1 cellular context compared by ENCODE assay signal in genomic region chr7:134316539-134317344, GRCh38.
A peak's percentile ranks its signal among the peaks of the same experiment; 100 is the strongest.
TF ChIP-seq lines count a peak whose summit lies in the region.

A gene with protein sequence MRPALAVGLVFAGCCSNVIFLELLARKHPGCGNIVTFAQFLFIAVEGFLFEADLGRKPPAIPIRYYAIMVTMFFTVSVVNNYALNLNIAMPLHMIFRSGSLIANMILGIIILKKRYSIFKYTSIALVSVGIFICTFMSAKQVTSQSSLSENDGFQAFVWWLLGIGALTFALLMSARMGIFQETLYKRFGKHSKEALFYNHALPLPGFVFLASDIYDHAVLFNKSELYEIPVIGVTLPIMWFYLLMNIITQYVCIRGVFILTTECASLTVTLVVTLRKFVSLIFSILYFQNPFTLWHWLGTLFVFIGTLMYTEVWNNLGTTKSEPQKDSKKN (minus strand): TSS chr7:134316930. CDS start chr7:134316751, 179 bp downstream.

TF ChIP-seq in H1, 55 proteins besides CTCF, POLR2A, EP300 and RAD21 (continued from another document):
- peak; percentile 93 for TF ChIP-seq SIX5 (IDR thresholded peaks at IDR 0.05; ENCODE audit: low read depth, low read length)
- TF ChIP-seq, protein P1, sequence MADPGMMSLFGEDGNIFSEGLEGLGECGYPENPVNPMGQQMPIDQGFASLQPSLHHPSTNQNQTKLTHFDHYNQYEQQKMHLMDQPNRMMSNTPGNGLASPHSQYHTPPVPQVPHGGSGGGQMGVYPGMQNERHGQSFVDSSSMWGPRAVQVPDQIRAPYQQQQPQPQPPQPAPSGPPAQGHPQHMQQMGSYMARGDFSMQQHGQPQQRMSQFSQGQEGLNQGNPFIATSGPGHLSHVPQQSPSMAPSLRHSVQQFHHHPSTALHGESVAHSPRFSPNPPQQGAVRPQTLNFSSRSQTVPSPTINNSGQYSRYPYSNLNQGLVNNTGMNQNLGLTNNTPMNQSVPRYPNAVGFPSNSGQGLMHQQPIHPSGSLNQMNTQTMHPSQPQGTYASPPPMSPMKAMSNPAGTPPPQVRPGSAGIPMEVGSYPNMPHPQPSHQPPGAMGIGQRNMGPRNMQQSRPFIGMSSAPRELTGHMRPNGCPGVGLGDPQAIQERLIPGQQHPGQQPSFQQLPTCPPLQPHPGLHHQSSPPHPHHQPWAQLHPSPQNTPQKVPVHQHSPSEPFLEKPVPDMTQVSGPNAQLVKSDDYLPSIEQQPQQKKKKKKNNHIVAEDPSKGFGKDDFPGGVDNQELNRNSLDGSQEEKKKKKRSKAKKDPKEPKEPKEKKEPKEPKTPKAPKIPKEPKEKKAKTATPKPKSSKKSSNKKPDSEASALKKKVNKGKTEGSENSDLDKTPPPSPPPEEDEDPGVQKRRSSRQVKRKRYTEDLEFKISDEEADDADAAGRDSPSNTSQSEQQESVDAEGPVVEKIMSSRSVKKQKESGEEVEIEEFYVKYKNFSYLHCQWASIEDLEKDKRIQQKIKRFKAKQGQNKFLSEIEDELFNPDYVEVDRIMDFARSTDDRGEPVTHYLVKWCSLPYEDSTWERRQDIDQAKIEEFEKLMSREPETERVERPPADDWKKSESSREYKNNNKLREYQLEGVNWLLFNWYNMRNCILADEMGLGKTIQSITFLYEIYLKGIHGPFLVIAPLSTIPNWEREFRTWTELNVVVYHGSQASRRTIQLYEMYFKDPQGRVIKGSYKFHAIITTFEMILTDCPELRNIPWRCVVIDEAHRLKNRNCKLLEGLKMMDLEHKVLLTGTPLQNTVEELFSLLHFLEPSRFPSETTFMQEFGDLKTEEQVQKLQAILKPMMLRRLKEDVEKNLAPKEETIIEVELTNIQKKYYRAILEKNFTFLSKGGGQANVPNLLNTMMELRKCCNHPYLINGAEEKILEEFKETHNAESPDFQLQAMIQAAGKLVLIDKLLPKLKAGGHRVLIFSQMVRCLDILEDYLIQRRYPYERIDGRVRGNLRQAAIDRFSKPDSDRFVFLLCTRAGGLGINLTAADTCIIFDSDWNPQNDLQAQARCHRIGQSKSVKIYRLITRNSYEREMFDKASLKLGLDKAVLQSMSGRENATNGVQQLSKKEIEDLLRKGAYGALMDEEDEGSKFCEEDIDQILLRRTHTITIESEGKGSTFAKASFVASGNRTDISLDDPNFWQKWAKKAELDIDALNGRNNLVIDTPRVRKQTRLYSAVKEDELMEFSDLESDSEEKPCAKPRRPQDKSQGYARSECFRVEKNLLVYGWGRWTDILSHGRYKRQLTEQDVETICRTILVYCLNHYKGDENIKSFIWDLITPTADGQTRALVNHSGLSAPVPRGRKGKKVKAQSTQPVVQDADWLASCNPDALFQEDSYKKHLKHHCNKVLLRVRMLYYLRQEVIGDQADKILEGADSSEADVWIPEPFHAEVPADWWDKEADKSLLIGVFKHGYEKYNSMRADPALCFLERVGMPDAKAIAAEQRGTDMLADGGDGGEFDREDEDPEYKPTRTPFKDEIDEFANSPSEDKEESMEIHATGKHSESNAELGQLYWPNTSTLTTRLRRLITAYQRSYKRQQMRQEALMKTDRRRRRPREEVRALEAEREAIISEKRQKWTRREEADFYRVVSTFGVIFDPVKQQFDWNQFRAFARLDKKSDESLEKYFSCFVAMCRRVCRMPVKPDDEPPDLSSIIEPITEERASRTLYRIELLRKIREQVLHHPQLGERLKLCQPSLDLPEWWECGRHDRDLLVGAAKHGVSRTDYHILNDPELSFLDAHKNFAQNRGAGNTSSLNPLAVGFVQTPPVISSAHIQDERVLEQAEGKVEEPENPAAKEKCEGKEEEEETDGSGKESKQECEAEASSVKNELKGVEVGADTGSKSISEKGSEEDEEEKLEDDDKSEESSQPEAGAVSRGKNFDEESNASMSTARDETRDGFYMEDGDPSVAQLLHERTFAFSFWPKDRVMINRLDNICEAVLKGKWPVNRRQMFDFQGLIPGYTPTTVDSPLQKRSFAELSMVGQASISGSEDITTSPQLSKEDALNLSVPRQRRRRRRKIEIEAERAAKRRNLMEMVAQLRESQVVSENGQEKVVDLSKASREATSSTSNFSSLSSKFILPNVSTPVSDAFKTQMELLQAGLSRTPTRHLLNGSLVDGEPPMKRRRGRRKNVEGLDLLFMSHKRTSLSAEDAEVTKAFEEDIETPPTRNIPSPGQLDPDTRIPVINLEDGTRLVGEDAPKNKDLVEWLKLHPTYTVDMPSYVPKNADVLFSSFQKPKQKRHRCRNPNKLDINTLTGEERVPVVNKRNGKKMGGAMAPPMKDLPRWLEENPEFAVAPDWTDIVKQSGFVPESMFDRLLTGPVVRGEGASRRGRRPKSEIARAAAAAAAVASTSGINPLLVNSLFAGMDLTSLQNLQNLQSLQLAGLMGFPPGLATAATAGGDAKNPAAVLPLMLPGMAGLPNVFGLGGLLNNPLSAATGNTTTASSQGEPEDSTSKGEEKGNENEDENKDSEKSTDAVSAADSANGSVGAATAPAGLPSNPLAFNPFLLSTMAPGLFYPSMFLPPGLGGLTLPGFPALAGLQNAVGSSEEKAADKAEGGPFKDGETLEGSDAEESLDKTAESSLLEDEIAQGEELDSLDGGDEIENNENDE (IDR thresholded peaks at IDR 0.05; ENCODE audit: insufficient replicate concordance, low read length): no peak
- no peak for TF ChIP-seq SP4 (IDR thresholded peaks at IDR 0.05; ENCODE audit: low read length)
- TF ChIP-seq KDM1A (IDR thresholded peaks at IDR 0.05; ENCODE audit: borderline replicate concordance, low read length): no peak
- peak; percentile 59; the same call in 1 of the 2 replicates for TF ChIP-seq POLR2AphosphoS5 (IDR thresholded peaks at IDR 0.05; ENCODE audit: low read depth, low read length)
- TF ChIP-seq JUND (IDR thresholded peaks at IDR 0.05; ENCODE audit: low read length): no peak
- TF ChIP-seq TBP (IDR thresholded peaks at IDR 0.05; ENCODE audit: low read depth, low read length): peak; percentile 33; the same call in 1 of the 2 replicates
- TF ChIP-seq E2F6 (IDR thresholded peaks at IDR 0.05): peak; percentile 19; the same call in 1 of the 2 replicates
- TF ChIP-seq USF2 (IDR thresholded peaks at IDR 0.05; ENCODE audit: low read length): no peak
- no peak for TF ChIP-seq FOSL1 (IDR thresholded peaks at IDR 0.05; ENCODE audit: insufficient read depth, low read depth, low read length)
- no peak for TF ChIP-seq ATF2 (IDR thresholded peaks at IDR 0.05; ENCODE audit: low read length)
- no peak for TF ChIP-seq SIRT6 (IDR thresholded peaks at IDR 0.05; ENCODE audit: low read length)
- no peak for TF ChIP-seq JUN (IDR thresholded peaks at IDR 0.05; ENCODE audit: low read depth, low read length)
- TF ChIP-seq GTF2F1 (IDR thresholded peaks at IDR 0.05; ENCODE audit: borderline replicate concordance, low read depth, low read length): no peak
- no peak for TF ChIP-seq EGR1 (IDR thresholded peaks at IDR 0.05; ENCODE audit: borderline replicate concordance, low read depth, low read length)
- no peak for TF ChIP-seq NRF1 (IDR thresholded peaks at IDR 0.05; ENCODE audit: low read depth, low read length)
- TF ChIP-seq RFX5 (IDR thresholded peaks at IDR 0.05; ENCODE audit: borderline replicate concordance, low read depth, low read length): no peak
- TF ChIP-seq TCF12 (IDR thresholded peaks at IDR 0.05; ENCODE audit: low read depth, low read length): no peak
- no peak for TF ChIP-seq SRF (IDR thresholded peaks at IDR 0.05; ENCODE audit: low read depth, low read length)
- TF ChIP-seq ZNF274 (IDR thresholded peaks at IDR 0.05; ENCODE audit: borderline replicate concordance, extremely low read depth, low read length): no peak
- no peak for TF ChIP-seq HDAC2 (IDR thresholded peaks at IDR 0.05; ENCODE audit: borderline replicate concordance in 1 of 2, low read depth in 2 of 2, low read length in 2 of 2)
- TF ChIP-seq TAF7 (optimal IDR thresholded peaks at IDR 0.05; ENCODE audit: borderline replicate concordance, low read depth, low read length): no peak
- TF ChIP-seq, protein P2, sequence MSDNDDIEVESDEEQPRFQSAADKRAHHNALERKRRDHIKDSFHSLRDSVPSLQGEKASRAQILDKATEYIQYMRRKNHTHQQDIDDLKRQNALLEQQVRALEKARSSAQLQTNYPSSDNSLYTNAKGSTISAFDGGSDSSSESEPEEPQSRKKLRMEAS (IDR thresholded peaks at IDR 0.05): peak; percentile 52; the same call in 1 of the 2 replicates
- TF ChIP-seq CBX8 (IDR thresholded peaks at IDR 0.05; ENCODE audit: borderline replicate concordance, low read depth, low read length): no peak
- no peak for TF ChIP-seq CEBPB (IDR thresholded peaks at IDR 0.05; ENCODE audit: low read depth, low read length)
- no peak for TF ChIP-seq KDM5A (IDR thresholded peaks at IDR 0.05; ENCODE audit: low read length)
- TF ChIP-seq YY1 (IDR thresholded peaks at IDR 0.05; ENCODE audit: low read depth, low read length): no peak
- no peak for TF ChIP-seq HDAC6 (IDR thresholded peaks at IDR 0.05; ENCODE audit: low read depth, low read length)
- no peak for TF ChIP-seq NANOG (IDR thresholded peaks at IDR 0.05; ENCODE audit: insufficient read depth, low read depth, low read length, poor library complexity, severe bottlenecking)
- TF ChIP-seq SIN3A (conservative IDR thresholded peaks at IDR 0.05 in 1 of 2, IDR thresholded peaks at IDR 0.05 in 1 of 2; ENCODE audit: low read depth in 1 of 2, low read length in 2 of 2): no peak; a peak in 1 of 4 replicates
- peak; percentile 94 for TF ChIP-seq CREB1 (IDR thresholded peaks at IDR 0.05)
- TF ChIP-seq RBBP5 (IDR thresholded peaks at IDR 0.05; ENCODE audit: borderline replicate concordance, low read depth, low read length): 0 out of 2 replicates have a peak, but pooled peaks have one; percentile 67
- peak; percentile 57; the same call in 1 of the 2 replicates for TF ChIP-seq ATF3 (IDR thresholded peaks at IDR 0.05; ENCODE audit: insufficient read depth, low read depth, low read length)
- TF ChIP-seq SAP30 (IDR thresholded peaks at IDR 0.05; ENCODE audit: insufficient read depth, insufficient replicate concordance, low read length): no peak
- no peak for TF ChIP-seq RXRA (IDR thresholded peaks at IDR 0.05; ENCODE audit: insufficient read depth, low read depth, low read length)
- no peak for TF ChIP-seq EZH2 (IDR thresholded peaks at IDR 0.05; ENCODE audit: low read depth, low read length, severe bottlenecking)
- no peak for TF ChIP-seq CBX5 (IDR thresholded peaks at IDR 0.05; ENCODE audit: low read depth, low read length)
- TF ChIP-seq GABPA (IDR thresholded peaks at IDR 0.05; ENCODE audit: borderline replicate concordance, insufficient read depth, low read length): peak; percentile 62; the same call in 1 of the 2 replicates
- TF ChIP-seq ASH2L (IDR thresholded peaks at IDR 0.05; ENCODE audit: low read length): peak; percentile 73
- TF ChIP-seq BRCA1 (IDR thresholded peaks at IDR 0.05; ENCODE audit: low read depth, low read length): peak; percentile 81
- no peak for TF ChIP-seq BCL11A (IDR thresholded peaks at IDR 0.05; ENCODE audit: low read depth in 2 of 2, low read length in 2 of 2)
- no peak for TF ChIP-seq MAFK (IDR thresholded peaks at IDR 0.05; ENCODE audit: low read depth, low read length)
- TF ChIP-seq SP1 (IDR thresholded peaks at IDR 0.05; ENCODE audit: low read depth, low read length): 0 out of 2 replicates have a peak, but pooled peaks have one; percentile 12
- TF ChIP-seq PHF8 (conservative IDR thresholded peaks at IDR 0.05; ENCODE audit: low read depth, low read length): peak; percentile 71
- no peak for TF ChIP-seq POU5F1 (IDR thresholded peaks at IDR 0.05; ENCODE audit: low read depth, low read length)
- no peak for TF ChIP-seq SUZ12 (IDR thresholded peaks at IDR 0.05; ENCODE audit: low read length)
- peak; percentile 75 for TF ChIP-seq TAF1 (IDR thresholded peaks at IDR 0.05; ENCODE audit: low read depth, low read length)
- TF ChIP-seq BACH1 (IDR thresholded peaks at IDR 0.05; ENCODE audit: low read length): no peak
